27 cellular contexts compared by ENCODE assay signal in genomic region chr11:125881291-125881690, GRCh38. TPM values are rescaled to one million over a fixed set of nuclear protein-coding genes. Genes with fewer than 3 reads are reported as not detected.
DNase-seq lines count a peak whose midpoint lies in the region; ATAC-seq, FAIRE-seq and TF ChIP-seq lines count a peak whose summit lies in the region.
"Had no signal": no experiment of that assay in that cellular context is flagged by ENCODE, and none has a peak within 500 bp of the region (broad histone marks: within the 10 kb centered on the region; RNA-seq: fewer than 3 reads in every experiment).

No MANE protein-coding gene starts in this region.

- POLR2A ChIA-PET in RWPE1 (lab: Yijun Ruan, JAX; ENCODE audit: low non-redundant PET) = no interaction called here

- TF ChIP-seq CTCF in RWPE1 (conservative IDR thresholded peaks at IDR 0.05; ENCODE audit: low read depth) (no peak), bronchial epithelial cell (IDR thresholded peaks at IDR 0.05; ENCODE audit: insufficient read depth, low read length, severe bottlenecking) (no peak), foreskin keratinocyte (conservative IDR thresholded peaks at IDR 0.05) (no peak)

- DNase-seq in NCI-H526 treated with DMSO at 0.1 percent for 48 hours (lab: John Stamatoyannopoulos, UW) (peak; percentile 39), NCI-H526 (lab: John Stamatoyannopoulos, UW) (no peak), RWPE1 (ENCODE audit: low spot score) (peak; percentile 16), bronchial epithelial cell (ENCODE audit: low read depth) (peak; percentile 69), foreskin keratinocyte (peak in 1 of 2 donors; percentile 23), NCI-H1092 (lab: John Stamatoyannopoulos, UW) (no peak)
- no peak for DNase-seq in stimulated activated CD4-positive, alpha-beta T cell treated with anti-CD3 and anti-CD28 coated beads, Interleukin-15, amount 100 ng/mL, for 24 hours
- DNase-seq: 8988T; ACHN; BE2C; C1 segment of cervical spinal cord; CD4-positive, alpha-beta memory T cell; CD4-positive, CD25-positive, alpha-beta regulatory T cell; CD8-positive, alpha-beta memory T cell; COR-L47; DMS 273 treated with DMSO at 0.1 percent for 48 hours; DMS79 treated with DMSO at 0.1 percent for 48 hours; GF-D8 had no signal

- no peak for FAIRE-seq in bronchial epithelial cell (lab: Jason Lieb, UNC)
- FAIRE-seq: A204.1, G401.6, GM12891, GM19239 had no signal

- CTCF ChIA-PET in RWPE1 (lab: Yijun Ruan, JAX) = interaction anchor here (0.6 kb wide), 1 partner anchor 524 kb away, joined by 3 read pairs; no protein-coding TSS in a partner anchor

- H3K4me3 ChIP-seq in bronchial epithelial cell (ENCODE audit: low read depth, low read length) = no peak overlapping the region
- H3K4me3 ChIP-seq: BLaER1 had no signal

- no peaks in the 10 kb centered on the region for H3K4me1 ChIP-seq in foreskin keratinocyte
- H3K4me1 ChIP-seq: BE2C had no signal

- no peaks in the 10 kb centered on the region for H3K36me3 ChIP-seq in bronchial epithelial cell (ENCODE audit: control insufficient read depth, insufficient read depth, low read length)
- H3K36me3 ChIP-seq: BE2C, BLaER1 had no signal

- H3K27me3 ChIP-seq in bronchial epithelial cell (ENCODE audit: control insufficient read depth, insufficient read depth, low read length) = no peaks in the 10 kb centered on the region
- no peaks in the 10 kb centered on the region for H3K27me3 ChIP-seq in foreskin keratinocyte
- H3K27me3 ChIP-seq: BE2C, BLaER1 had no signal

- ATAC-seq in foreskin keratinocyte (peak; percentile 68), HG02885 (IDR thresholded peaks at IDR 0.05; ENCODE audit: poor library complexity, unreplicated experiment) (no peak)

- H3K27ac ChIP-seq in RWPE1 (no peak overlapping the region), foreskin keratinocyte (no peak overlapping the region)
- H3K27ac ChIP-seq: BLaER1 had no signal

RNA-seq across cellular contexts. Expression of gene HYLS1, which starts 6.2 kb away (rescaled TPM):
- 2.9 and 3.5 TPM in 2 replicates for total RNA-seq in bronchial epithelial cell
- 13.3 and 14.7 TPM in 2 replicates for total RNA-seq in foreskin keratinocyte
- polyA plus RNA-seq in foreskin keratinocyte = 10.4 and 14.6 TPM in 2 replicates

RNA-seq across cellular contexts. Expression of gene PUS3, which starts 21.7 kb away (rescaled TPM):
- total RNA-seq in bronchial epithelial cell (11.6 and 19.5 TPM in 2 replicates), foreskin keratinocyte (12.8 and 13.8 TPM in 2 replicates)
- 8.9 and 12.9 TPM in 2 replicates for polyA plus RNA-seq in foreskin keratinocyte

RNA-seq across cellular contexts. Expression of gene DDX25, which starts 23.0 kb away (rescaled TPM):
- total RNA-seq in bronchial epithelial cell (not detected in 2 replicates), foreskin keratinocyte (not detected in 2 replicates)
- polyA plus RNA-seq in foreskin keratinocyte = 0.02 TPM in 1 of 2 replicates, not detected in the other
- total RNA-seq: CD4-positive, alpha-beta memory T cell; CD4-positive, CD25-positive, alpha-beta regulatory T cell had no signal
- polyA plus RNA-seq: AG04450; CD14-positive monocyte; CD4-positive, alpha-beta memory T cell; CD4-positive, CD25-positive, alpha-beta regulatory T cell; CD8-positive, alpha-beta memory T cell had no signal

RNA-seq across cellular contexts. Expression of gene PATE4, which starts 48.2 kb away (rescaled TPM):
- not detected in 2 replicates for total RNA-seq in bronchial epithelial cell
- total RNA-seq in foreskin keratinocyte = not detected in 2 replicates
- not detected in 2 replicates for polyA plus RNA-seq in foreskin keratinocyte
- total RNA-seq: A673; CD4-positive, alpha-beta memory T cell; CD4-positive, CD25-positive, alpha-beta regulatory T cell; CD8-positive, alpha-beta memory T cell had no signal
- polyA plus RNA-seq: AG04450; CD14-positive monocyte; CD4-positive, alpha-beta memory T cell; CD4-positive, CD25-positive, alpha-beta regulatory T cell; CD8-positive, alpha-beta memory T cell had no signal

Comparison
In these comparisons a context has a peak if more than half of its experiments do, and no peak if none do; other contexts are left out.
1. DNase-seq: peak in NCI-H526 treated with DMSO at 0.1 percent for 48 hours (single experiment), RWPE1 (single experiment) and bronchial epithelial cell (single experiment); none in NCI-H526 (0 of 2), NCI-H1092 (single experiment) and stimulated activated CD4-positive, alpha-beta T cell treated with anti-CD3 and anti-CD28 coated beads, Interleukin-15, amount 100 ng/mL, for 24 hours (single experiment).